30 cellular contexts compared by ENCODE assay signal in genomic region chr7:41608447-41608846, GRCh38.
"Had no signal": no experiment of that assay in that cellular context is flagged by ENCODE, and none has a peak within 500 bp of the region (broad histone marks: within the 10 kb centered on the region; RNA-seq: fewer than 3 reads in every experiment).

No MANE protein-coding gene starts in this region.

- ATAC-seq: naive thymus-derived CD8-positive, alpha-beta T cell; natural killer cell treated with Interleukin-12 subunit alpha and Interleukin-12 subunit beta and Interleukin-15 and Interleukin-18, amount 100 ng/mL, for 72 hours; psoas muscle; right cardiac atrium; sciatic nerve; stimulated activated memory B cell treated with anti-CD40 and anti-IgM and Interleukin-4, amounts not matched to agents 10 μg/mL and 1 μg/mL and 100 μg/mL, for 72 hours; stimulated activated naive CD8-positive, alpha-beta T cell treated with anti-CD3 and anti-CD28 coated beads, Interleukin-15, amount 100 ng/mL, for 72 hours; stimulated activated naive CD8-positive, alpha-beta T cell treated with anti-CD3 and anti-CD28 coated beads, Interleukin-15, Interleukin-2, amounts not matched to agents 100 U/mL and 50 U/mL, for 24 hours; upper lobe of right lung had no signal

- H3K79me2 ChIP-seq: parathyroid adenoma had no signal

- H3K36me3 ChIP-seq: neutrophil, ovary, spleen, suprapubic skin, tibial artery, transverse colon, upper lobe of right lung, uterus had no signal

- H3K27me3 ChIP-seq: neutrophil, ovary, spleen, suprapubic skin, testis, tibial artery, transverse colon, upper lobe of right lung, uterus had no signal

- H3K27ac ChIP-seq: neutrophil, ovary, parathyroid adenoma, psoas muscle, skin epidermis, spleen, suprapubic skin, testis, tibial artery, transverse colon, upper lobe of right lung, uterus had no signal

- H3K9ac ChIP-seq: parathyroid adenoma had no signal

- H3K4me1 ChIP-seq: parathyroid adenoma, psoas muscle, spleen, suprapubic skin, testis, tibial artery, transverse colon, upper lobe of right lung, uterus had no signal

- H3K4me2 ChIP-seq: smooth muscle cell had no signal

- H2AFZ ChIP-seq: parathyroid adenoma had no signal

- H3K4me3 ChIP-seq: ovary, psoas muscle, skin epidermis, smooth muscle cell, spleen, suprapubic skin, testis, tibial artery, transverse colon, upper lobe of right lung, uterus had no signal

- H3K9me3 ChIP-seq: neutrophil, ovary, psoas muscle, spleen, suprapubic skin, testis, tibial artery, transverse colon, upper lobe of right lung, uterus had no signal

- DNase-seq: naive thymus-derived CD8-positive, alpha-beta T cell; nephron progenitor cell; nucleus accumbens; ovary; posterior cingulate gyrus; psoas muscle; right cardiac atrium; spleen; stimulated activated CD4-positive, alpha-beta T cell treated with anti-CD3 and anti-CD28 coated beads, Interleukin-12 subunit alpha, Interleukin-12 subunit beta, amount 100 ng/mL, for 4 hours; stimulated activated CD4-positive, alpha-beta T cell treated with anti-CD3 and anti-CD28 coated beads, Interleukin-1b, Interleukin-23, amount 100 ng/mL, for 48 hours; stimulated activated CD4-positive, alpha-beta T cell treated with anti-CD3 and anti-CD28 coated beads, Interleukin-4, amount 100 ng/mL, for 1 hour; stimulated activated CD4-positive, alpha-beta T cell treated with anti-CD3 and anti-CD28 coated beads, Interleukin-4, amount 100 ng/mL, for 4 hours; stimulated activated CD8-positive, alpha-beta memory T cell treated with anti-CD3 and anti-CD28 coated beads, Interleukin-4, amount 100 ng/mL, for 48 hours; stimulated activated naive CD4-positive, alpha-beta T cell; stimulated activated naive CD8-positive, alpha-beta T cell treated with anti-CD3 and anti-CD28 coated beads, Interleukin-15, amount 100 ng/mL, for 72 hours; stimulated activated naive CD8-positive, alpha-beta T cell treated with anti-CD3 and anti-CD28 coated beads, Interleukin-15, Interleukin-2, amounts not matched to agents 100 U/mL and 50 U/mL, for 24 hours; substantia nigra; testis; tibial artery; transverse colon; upper lobe of right lung; uterus had no signal
